In genomic region chr14:106741086-106741827, GRCh38 we compare ENCODE assay signal across 8 cellular contexts.
DNase-seq lines count a peak whose midpoint lies in the region; ATAC-seq and TF ChIP-seq lines count a peak whose summit lies in the region.
"Not testable (repeated sequence)": the region's sequence is repeated elsewhere in the genome, so short reads cannot be mapped to it uniquely, and the experiment has no call there.

No MANE protein-coding gene starts in this region.

- CTCF ChIA-PET in activated CD4-positive, alpha-beta T cell treated with anti-CD3 and anti-CD28 coated beads for 36 hours (lab: Charles Lee): interaction anchor here (0.6 to 1.8 kb wide), 15 partner anchors 11 to 96 kb away, joined by 3 to 9 read pairs (median 4); no protein-coding TSS in a partner anchor

- H3K36me3 Mint-ChIP-seq in activated CD4-positive, alpha-beta T cell treated with anti-CD3 and anti-CD28 coated beads for 36 hours (ENCODE audit: low read depth); activated naive CD8-positive, alpha-beta T cell treated with anti-CD3 and anti-CD28 coated beads for 36 hours; natural killer cell: not testable (repeated sequence)

- peak overlapping the region; percentile 37 for H3K27ac Mint-ChIP-seq in activated CD4-positive, alpha-beta T cell treated with anti-CD3 and anti-CD28 coated beads for 36 hours
- peak overlapping the region; percentile 29 for H3K27ac Mint-ChIP-seq in activated naive CD8-positive, alpha-beta T cell treated with anti-CD3 and anti-CD28 coated beads for 36 hours
- peak overlapping the region in 1 of 2 donors; percentile 83 for H3K27ac Mint-ChIP-seq in natural killer cell

- not testable (repeated sequence) for H3K27me3 Mint-ChIP-seq in activated CD4-positive, alpha-beta T cell treated with anti-CD3 and anti-CD28 coated beads for 36 hours; activated naive CD8-positive, alpha-beta T cell treated with anti-CD3 and anti-CD28 coated beads for 36 hours; natural killer cell (ENCODE audit: low read depth in 2 of 2)

- POLR2A ChIA-PET in activated CD4-positive, alpha-beta T cell treated with anti-CD3 and anti-CD28 coated beads for 36 hours (lab: Charles Lee): interaction anchor here (0.7 kb wide), 1 partner anchor 49 kb away, joined by 3 read pairs; no protein-coding TSS in a partner anchor

- not testable (repeated sequence) for H3K4me3 Mint-ChIP-seq in activated CD4-positive, alpha-beta T cell treated with anti-CD3 and anti-CD28 coated beads for 36 hours; activated naive CD8-positive, alpha-beta T cell treated with anti-CD3 and anti-CD28 coated beads for 36 hours; natural killer cell

- ATAC-seq in GM18907 (IDR thresholded peaks at IDR 0.05; ENCODE audit: unreplicated experiment) (peak; percentile 88), GM21717 (IDR thresholded peaks at IDR 0.05; ENCODE audit: unreplicated experiment) (peak; percentile 76), HG03103 (IDR thresholded peaks at IDR 0.05; ENCODE audit: low read depth, unreplicated experiment) (peak; percentile 75), natural killer cell (peak; percentile 61 to 84 (median 77))
- peak; percentile 79 for ATAC-seq in activated CD4-positive, alpha-beta T cell treated with anti-CD3 and anti-CD28 coated beads for 36 hours

- DNase-seq in COLO668 (lab: John Stamatoyannopoulos, UW; ENCODE audit: unreplicated experiment) (peak; percentile 52), NAMALWA (ENCODE audit: low spot score) (peak; percentile 91), natural killer cell (peak; percentile 91)
- DNase-seq in activated CD4-positive, alpha-beta T cell treated with anti-CD3 and anti-CD28 coated beads for 36 hours: peak; percentile 82
- peak; percentile 73 for DNase-seq in activated naive CD8-positive, alpha-beta T cell treated with anti-CD3 and anti-CD28 coated beads for 36 hours

- H3K4me1 Mint-ChIP-seq in activated CD4-positive, alpha-beta T cell treated with anti-CD3 and anti-CD28 coated beads for 36 hours: peaks cover 18% of the 10 kb centered on the region
- not testable (repeated sequence) for H3K4me1 Mint-ChIP-seq in activated naive CD8-positive, alpha-beta T cell treated with anti-CD3 and anti-CD28 coated beads for 36 hours
- peaks cover 14 to 61% of the 10 kb centered on the region in 2 donors for H3K4me1 Mint-ChIP-seq in natural killer cell

- peak; percentile 96 for TF ChIP-seq CTCF in natural killer cell (IDR thresholded peaks at IDR 0.05)

- intact Hi-C loops in activated CD4-positive, alpha-beta T cell treated with anti-CD3 and anti-CD28 coated beads for 36 hours (cut with DNase I, micrococcal nuclease); natural killer cell (cut with micrococcal nuclease): not testable (repeated sequence)

- H3K9me3 Mint-ChIP-seq in activated CD4-positive, alpha-beta T cell treated with anti-CD3 and anti-CD28 coated beads for 36 hours (ENCODE audit: low read depth); activated naive CD8-positive, alpha-beta T cell treated with anti-CD3 and anti-CD28 coated beads for 36 hours; natural killer cell: not testable (repeated sequence)

Comparison
In these comparisons a context has a peak if more than half of its experiments do, and no peak if none do; other contexts are left out.
1. Peak in every context shown above with its lines: DNase-seq and ATAC-seq.